In genomic region chr17:82816358-82816757, GRCh38 we compare ENCODE assay signal across 32 cellular contexts. TPM values are rescaled to one million over a fixed set of nuclear protein-coding genes. Genes with fewer than 3 reads are reported as not detected.
DNase-seq lines count a peak whose midpoint lies in the region; ATAC-seq, FAIRE-seq and TF ChIP-seq lines count a peak whose summit lies in the region.
"Had no signal": no experiment of that assay in that cellular context is flagged by ENCODE, and none has a peak within 500 bp of the region (broad histone marks: within the 10 kb centered on the region; RNA-seq: fewer than 3 reads in every experiment).

No MANE protein-coding gene starts in this region.

- peaks cover 42% of the 10 kb centered on the region for H3K36me3 Mint-ChIP-seq in neural crest cell (ENCODE audit: low read depth)

- no peaks in the 10 kb centered on the region for H3K4me1 Mint-ChIP-seq in neural crest cell

- H2AFZ ChIP-seq in DND-41 (ENCODE audit: low read depth, low read length): no peak overlapping the region
- H2AFZ ChIP-seq in K562 (ENCODE audit: low read depth, low read length): no peak overlapping the region
- no peak overlapping the region for H2AFZ ChIP-seq in hepatocyte

- H3K9me3 Mint-ChIP-seq in neural crest cell: peaks cover 6% of the 10 kb centered on the region

- no peaks in the 10 kb centered on the region for H3K27me3 Mint-ChIP-seq in neural crest cell (ENCODE audit: low read depth)
- H3K27me3 Mint-ChIP-seq: activated CD4-positive, alpha-beta T cell treated with anti-CD3 and anti-CD28 coated beads, Interleukin-2, amount 10 ng/mL, durations not matched to agents 7 days and 5 days; dendritic cell treated with granulocyte-macrophage colony-stimulating factor and Interleukin-4, amounts not matched to agents 40 ng/mL and 50 ng/mL, for 4 days; naive thymus-derived CD4-positive, alpha-beta T cell; stimulated activated memory B cell treated with anti-CD40 and anti-IgM and Interleukin-4, amounts not matched to agents 10 μg/mL and 1 μg/mL and 100 μg/mL, for 72 hours; type B pancreatic cell had no signal

- no peaks in the 10 kb centered on the region for H3K9me2 ChIP-seq in hepatocyte (replicated peaks; ENCODE audit: insufficient read depth)

- no peak for TF ChIP-seq POLR2A in K562 (conservative IDR thresholded peaks at IDR 0.05)

- in situ Hi-C loops in K562 (cut with MboI): no loop called here

- intact Hi-C loops in K562 (cut with micrococcal nuclease): no loop called here

- H3K4me1 ChIP-seq in DND-41 (ENCODE audit: insufficient read depth, low read length): no peaks in the 10 kb centered on the region
- peaks cover 0 to 3% of the 10 kb centered on the region in 2 experiments; a peak in 1 of 5 replicates for H3K4me1 ChIP-seq in K562 (replicated peaks in 1 of 2; ENCODE audit: control insufficient read depth in 2 of 2, insufficient read depth in 2 of 2, low read length in 2 of 2)
- no peaks in the 10 kb centered on the region for H3K4me1 ChIP-seq in hepatocyte (ENCODE audit: insufficient read depth)
- H3K4me1 ChIP-seq: foreskin keratinocyte, SJCRH30 had no signal

- H3K4me2 ChIP-seq in DND-41 (ENCODE audit: insufficient read depth, low read length) (no peak overlapping the region), K562 (ENCODE audit: insufficient read depth, low read length) (no peak overlapping the region), hepatocyte (no peak overlapping the region)
- H3K4me2 ChIP-seq: KMS-11 had no signal

- H3K27ac Mint-ChIP-seq in neural crest cell (ENCODE audit: unreplicated experiment): peak overlapping the region; percentile 67
- H3K27ac Mint-ChIP-seq: dendritic cell treated with granulocyte-macrophage colony-stimulating factor and Interleukin-4, amounts not matched to agents 40 ng/mL and 50 ng/mL, for 4 days; stimulated activated memory B cell treated with anti-CD40 and anti-IgM and Interleukin-4, amounts not matched to agents 10 μg/mL and 1 μg/mL and 100 μg/mL, for 72 hours; type B pancreatic cell had no signal

- H3K27ac ChIP-seq in DND-41 (ENCODE audit: low read length) (no peak overlapping the region; the same call in 1 of the 2 replicates), K562 (ENCODE audit: extremely low read depth, low read depth, low read length) (no peak overlapping the region; the same call in 2 of the 3 replicates), hepatocyte (no peak overlapping the region)
- H3K27ac ChIP-seq: C4-2B, foreskin keratinocyte, KMS-11, SJCRH30 had no signal

- H3K79me2 ChIP-seq in DND-41 (ENCODE audit: insufficient read depth, low read length) (peaks cover 13% of the 10 kb centered on the region), K562 (ENCODE audit: control insufficient read depth, insufficient read depth, low read length) (no peaks in the 10 kb centered on the region), hepatocyte (no peaks in the 10 kb centered on the region)

- TF ChIP-seq EP300 in K562 (IDR thresholded peaks at IDR 0.05; ENCODE audit: low read length): no peak

- H3K36me3 ChIP-seq in DND-41 (ENCODE audit: insufficient read depth, low read length) (peaks cover 82% of the 10 kb centered on the region), K562 (ENCODE audit: control insufficient read depth, insufficient read depth, low read length) (peaks cover 61% of the 10 kb centered on the region), hepatocyte (replicated peaks; ENCODE audit: insufficient read depth, low read depth) (no peaks in the 10 kb centered on the region)

- H3K27me3 ChIP-seq in DND-41 (ENCODE audit: insufficient read depth, low read length, poor library complexity): no peaks in the 10 kb centered on the region
- H3K27me3 ChIP-seq in K562 (ENCODE audit: control insufficient read depth in 2 of 2, insufficient read depth in 2 of 2, low read length in 2 of 2): no peaks in the 10 kb centered on the region
- H3K27me3 ChIP-seq in hepatocyte: no peaks in the 10 kb centered on the region
- H3K27me3 ChIP-seq: foreskin keratinocyte, SJCRH30 had no signal

- DNase-seq in DND-41: peak; percentile 24
- DNase-seq in MV-4-11 (lab: John Stamatoyannopoulos, UW): peak; percentile 32
- no peak for DNase-seq in K562 (ENCODE audit: extremely low read depth in 1 of 4, low spot score in 3 of 4)
- no peak for DNase-seq in neural crest cell (ENCODE audit: low read depth, low spot score)
- no peak for DNase-seq in cerebellum (ENCODE audit: low spot score)
- DNase-seq in hepatocyte (ENCODE audit: low spot score): no peak
- DNase-seq in dedifferentiated amniotic fluid mesenchymal stem cell (ENCODE audit: extremely low spot score): no peak
- DNase-seq: activated CD4-positive, alpha-beta T cell treated with anti-CD3 and anti-CD28 coated beads, Interleukin-2, amount 10 ng/mL, durations not matched to agents 7 days and 5 days; activated gamma-delta T cell; activated T-cell treated with anti-CD3 and anti-CD28 coated beads, Interleukin-2, amount 50 U/mL, for 1 hour; caudate nucleus; DMS79; foreskin keratinocyte; GDM1; head of caudate nucleus; midbrain; MM.1S; naive thymus-derived CD4-positive, alpha-beta T cell; NCI-H1436; NCI-H2081 treated with DMSO at 0.1 percent for 48 hours; occipital lobe; SJCRH30; substantia nigra; T1000 had no signal

- BruUV-seq in K562 (replicated peaks; lab: Mats Ljungman, UMichigan): no TSS peak

- CTCF ChIA-PET in K562 (lab: Yijun Ruan, JAX; ENCODE audit: low intra/inter-chr PET ratio): no interaction called here

- no peaks in the 10 kb centered on the region for H3K9me1 ChIP-seq in K562 (ENCODE audit: control insufficient read depth, insufficient read depth, low read length)

- ATAC-seq in DND-41 (ENCODE audit: insufficient read depth, low read depth) (0 out of 3 replicates have a peak, but pooled peaks have one; percentile 42), K562 (peak; percentile 49; the same call in 2 of the 3 replicates)
- ATAC-seq: foreskin keratinocyte; naive thymus-derived CD4-positive, alpha-beta T cell; stimulated activated memory B cell treated with anti-CD40 and anti-IgM and Interleukin-4, amounts not matched to agents 10 μg/mL and 1 μg/mL and 100 μg/mL, for 72 hours had no signal

- no peak overlapping the region for H3K4me3 ChIP-seq in DND-41 (ENCODE audit: low read depth in 1 of 2, low read length in 2 of 2)
- no peak overlapping the region for H3K4me3 ChIP-seq in K562
- no peak overlapping the region for H3K4me3 ChIP-seq in hepatocyte
- H3K4me3 ChIP-seq: SJCRH30 had no signal

- 0 out of 2 replicates have a peak, but pooled peaks cover 4% of the 10 kb centered on the region for H4K20me1 ChIP-seq in DND-41 (ENCODE audit: insufficient read depth, low read length)
- no peaks in the 10 kb centered on the region for H4K20me1 ChIP-seq in K562 (replicated peaks; ENCODE audit: control insufficient read depth, insufficient read depth, low read length)
- H4K20me1 ChIP-seq in hepatocyte (ENCODE audit: insufficient read depth, poor library complexity, severe bottlenecking): no peaks in the 10 kb centered on the region

- WGBS in K562 (ENCODE audit: insufficient coverage, low coverage, missing lambda C conversion rate): 79% methylated on average over 6 of the region's 7 CpGs
- 98% methylated on average over 6 of the region's 7 CpGs for WGBS in hepatocyte (ENCODE audit: low lambda C conversion rate, missing lambda C conversion rate)

- TF ChIP-seq RAD21 in K562 (CRISPR knock-in tag; conservative IDR thresholded peaks at IDR 0.05 in 1 of 2, IDR thresholded peaks at IDR 0.05 in 1 of 2): no peak

- POLR2A ChIA-PET in K562 (lab: Yijun Ruan, JAX): no interaction called here

- FAIRE-seq in K562 (lab: Jason Lieb, UNC): no peak
- FAIRE-seq: keratinocyte had no signal

- H3K9me3 ChIP-seq in DND-41 (ENCODE audit: insufficient read depth, low read length, severe bottlenecking) (peaks cover 13% of the 10 kb centered on the region), K562 (replicated peaks; ENCODE audit: control insufficient read depth, insufficient read depth, low read depth, low read length) (peaks cover 6% of the 10 kb centered on the region), hepatocyte (ENCODE audit: low read depth) (peaks cover 10% of the 10 kb centered on the region)

- no peak for TF ChIP-seq CTCF in DND-41 (IDR thresholded peaks at IDR 0.05; ENCODE audit: borderline replicate concordance, extremely low read depth, low read length, poor library complexity, severe bottlenecking)
- no peak for TF ChIP-seq CTCF in K562 (IDR thresholded peaks at IDR 0.05 in 2 of 3, conservative IDR thresholded peaks at IDR 0.05 in 1 of 3; ENCODE audit: insufficient read depth in 2 of 3, low read depth in 1 of 3, low read length in 3 of 3)
- TF ChIP-seq CTCF in neural crest cell (conservative IDR thresholded peaks at IDR 0.05): no peak
- TF ChIP-seq CTCF in hepatocyte (IDR thresholded peaks at IDR 0.05; ENCODE audit: poor library complexity): no peak

- no peak overlapping the region for H3K9ac ChIP-seq in DND-41 (ENCODE audit: low read depth, low read length)
- H3K9ac ChIP-seq in K562 (ENCODE audit: insufficient read depth in 1 of 2, low read depth in 2 of 2, low read length in 2 of 2): no peak overlapping the region
- H3K9ac ChIP-seq: KMS-11 had no signal

- H3K4me3 Mint-ChIP-seq in neural crest cell: no peak overlapping the region
- H3K4me3 Mint-ChIP-seq: activated CD4-positive, alpha-beta T cell treated with anti-CD3 and anti-CD28 coated beads, Interleukin-2, amount 10 ng/mL, durations not matched to agents 7 days and 5 days; dendritic cell treated with granulocyte-macrophage colony-stimulating factor and Interleukin-4, amounts not matched to agents 40 ng/mL and 50 ng/mL, for 4 days; naive thymus-derived CD4-positive, alpha-beta T cell; stimulated activated memory B cell treated with anti-CD40 and anti-IgM and Interleukin-4, amounts not matched to agents 10 μg/mL and 1 μg/mL and 100 μg/mL, for 72 hours; type B pancreatic cell had no signal

RNA-seq across cellular contexts. Expression of gene ZNF750, which starts 23.5 kb away (rescaled TPM):
- not detected in 2 replicates for total RNA-seq in K562 (2011; cell fraction: chromatin; rRNA removed; ENCODE audit: low replicate concordance)
- not detected in 2 replicates for total RNA-seq in K562 (2011; cell fraction: nucleolus; rRNA removed)
- not detected in 2 replicates for total RNA-seq in K562 (2011; cell fraction: nucleoplasm; rRNA removed)
- total RNA-seq in K562 (2014; rRNA removed) (not detected in 2 replicates), K562 (2014; rRNA removed; fragmentation: Illumina TruSeq; extraction: Trizol) (not detected in 2 replicates), K562 (2015; rRNA removed; fragmentation: Illumina TruSeq; extraction: Trizol) (not detected in 2 replicates), K562 (2021) (not detected in 2 replicates), neural crest cell (not detected in 2 replicates), cerebellum (not detected), hepatocyte (0.12 and 0.27 TPM in 2 replicates)
- polyA plus RNA-seq in K562 (2011; rRNA removed) (not detected in 2 replicates), K562 (2014; fragmentation: Illumina TruSeq; extraction: Trizol) (not detected in 2 replicates), K562 (2014; fragmentation: Nextera tagmentation; extraction: Ambion mirVana) (not detected), K562 (2014; rRNA removed) (not detected in 2 replicates), hepatocyte (0.49 and 2.1 TPM in 2 replicates)
- not detected in 2 replicates for polyA plus RNA-seq in K562 (2011; cell fraction: cytosol; rRNA removed)
- not detected in 2 replicates for polyA plus RNA-seq in K562 (2011; cell fraction: nucleus; rRNA removed)
- polyA plus RNA-seq in K562 (2012): 0.07 TPM in 2 replicates
- polyA minus RNA-seq in K562 (2011; rRNA and poly(A)+ RNA removed): not detected in 2 replicates
- polyA minus RNA-seq in K562 (2011; cell fraction: cytosol; rRNA and poly(A)+ RNA removed): not detected in 2 replicates
- not detected in 2 replicates for polyA minus RNA-seq in K562 (2011; cell fraction: nucleus; rRNA and poly(A)+ RNA removed)
- total RNA-seq: activated CD4-positive, alpha-beta T cell treated with anti-CD3 and anti-CD28 coated beads, Interleukin-2, amount 10 ng/mL, durations not matched to agents 7 days and 5 days; activated CD8-positive, alpha-beta memory T cell treated with anti-CD3 and anti-CD28 coated beads for 36 hours; liver; naive thymus-derived CD4-positive, alpha-beta T cell; occipital lobe; SJCRH30 had no signal

Comparison
In these comparisons a context has a peak if more than half of its experiments do, and no peak if none do; other contexts are left out.
1. DNase-seq: peak in DND-41 (single experiment) and MV-4-11 (single experiment); none in K562 (0 of 4), neural crest cell (single experiment), cerebellum (single experiment), hepatocyte (single experiment) and dedifferentiated amniotic fluid mesenchymal stem cell (single experiment).